20 cellular contexts compared by ENCODE assay signal in genomic region chr2:65913914-65914786, GRCh38.
DNase-seq lines count a peak whose midpoint lies in the region; ATAC-seq and TF ChIP-seq lines count a peak whose summit lies in the region.
"Had no signal": no experiment of that assay in that cellular context is flagged by ENCODE, and none has a peak within 500 bp of the region (broad histone marks: within the 10 kb centered on the region; RNA-seq: fewer than 3 reads in every experiment).

No MANE protein-coding gene starts in this region.

- TF ChIP-seq CTCF in A673 (conservative IDR thresholded peaks at IDR 0.05; ENCODE audit: low read depth, low read length) (no peak), prostate gland (IDR thresholded peaks at IDR 0.05) (no peak)

- POLR2A ChIA-PET in A673 (lab: Charles Lee; ENCODE audit: low non-redundant PET): interaction anchor here (0.6 kb wide), 1 partner anchor 962 kb away, joined by 3 read pairs; no protein-coding TSS in a partner anchor

- intact Hi-C loops in A673 (cut with micrococcal nuclease; ENCODE audit: unreplicated experiment) (no loop called here), prostate gland (cut with DNase I) (no loop called here)

- peaks cover 25% of the 10 kb centered on the region for H3K4me1 ChIP-seq in A673 (ENCODE audit: insufficient read depth, low read length, poor library complexity, severe bottlenecking)
- H3K4me1 ChIP-seq in esophagus (ENCODE audit: control insufficient read depth in 2 of 2, insufficient read depth in 2 of 2, low read length in 1 of 2): no peaks in the 10 kb centered on the region
- H3K4me1 ChIP-seq in prostate gland (replicated peaks): no peaks in the 10 kb centered on the region
- H3K4me1 ChIP-seq: A549 had no signal

- CTCF ChIA-PET in A673 (lab: Charles Lee): interaction anchor here (1.0 kb wide), 1 partner anchor 190 kb away, joined by 3 read pairs; no protein-coding TSS in a partner anchor

- TF ChIP-seq POLR2A in prostate gland (IDR thresholded peaks at IDR 0.05): no peak

- H3K9me3 ChIP-seq in A673 (ENCODE audit: low read depth, low read length, poor library complexity, severe bottlenecking): no peaks in the 10 kb centered on the region
- no peaks in the 10 kb centered on the region for H3K9me3 ChIP-seq in esophagus (ENCODE audit: control insufficient read depth in 2 of 2, insufficient read depth in 1 of 2, low read depth in 1 of 2, low read length in 1 of 2)
- H3K9me3 ChIP-seq in prostate gland: no peaks in the 10 kb centered on the region
- H3K9me3 ChIP-seq: A549; BLaER1 treated with 17β-estradiol and CSF1 and Interleukin-3, amounts not matched to agents 10 nM and 100 nM had no signal

- DNase-seq in A673 (ENCODE audit: low spot score) (peak; percentile 15), H7 (peak; percentile 19), NCI-H82 treated with DMSO at 0.1 percent for 48 hours (lab: John Stamatoyannopoulos, UW; ENCODE audit: unreplicated experiment) (peak; percentile 68), NCI-H2227 (lab: John Stamatoyannopoulos, UW; ENCODE audit: unreplicated experiment) (no peak), AG08396 (ENCODE audit: low spot score) (no peak), prostate gland (ENCODE audit: low spot score) (no peak)
- DNase-seq: CD8-positive, alpha-beta T cell; DMS79; KG1; NCI-H1930; NCI-H2171; NCI-H446; PC-3; RPMI8226; SIG-M5 had no signal

- 52 to 62% methylated on average over 14 of the region's 14 CpGs for WGBS in esophagus, 2 donors
- WGBS in prostate gland: 73% methylated on average over 14 of the region's 14 CpGs

- H3K27ac ChIP-seq in A673 (ENCODE audit: low read depth, low read length, poor library complexity, severe bottlenecking) (peak overlapping the region; percentile 39), esophagus (ENCODE audit: low read depth in 2 of 2, low read length in 1 of 2) (peak overlapping the region; percentile 67 to 83), prostate gland (no peak overlapping the region)
- H3K27ac ChIP-seq: A549; BLaER1 treated with 17β-estradiol and CSF1 and Interleukin-3, amounts not matched to agents 10 nM and 100 nM had no signal

- H3K27me3 ChIP-seq in A673 (replicated peaks; ENCODE audit: insufficient read depth, low read depth, low read length, poor library complexity) (no peaks in the 10 kb centered on the region), H7 (ENCODE audit: control insufficient read depth, insufficient read depth, low read length) (no peaks in the 10 kb centered on the region), esophagus (ENCODE audit: control insufficient read depth in 1 of 2, insufficient read depth in 2 of 2, low read length in 2 of 2) (no peaks in the 10 kb centered on the region), prostate gland (replicated peaks; ENCODE audit: insufficient read depth) (no peaks in the 10 kb centered on the region)
- H3K27me3 ChIP-seq: BLaER1 treated with 17β-estradiol and CSF1 and Interleukin-3, amounts not matched to agents 10 nM and 100 nM had no signal

- BruUV-seq in A673 (replicated peaks; lab: Mats Ljungman, UMichigan): no TSS peak

- no peak overlapping the region for H3K4me3 ChIP-seq in A673 (ENCODE audit: low read depth, low read length, poor library complexity, severe bottlenecking)
- H3K4me3 ChIP-seq in H7 (ENCODE audit: insufficient read depth, low read depth, low read length): no peak overlapping the region
- H3K4me3 ChIP-seq in esophagus (ENCODE audit: low read depth in 1 of 2, low read length in 2 of 2): peak overlapping the region in 1 of 2 donors; percentile 11
- no peak overlapping the region for H3K4me3 ChIP-seq in prostate gland
- H3K4me3 ChIP-seq: A549; BLaER1 treated with 17β-estradiol and CSF1 and Interleukin-3, amounts not matched to agents 10 nM and 100 nM had no signal

- ATAC-seq in activated CD4-positive, CD25-positive, alpha-beta regulatory T cell treated with anti-CD3 and anti-CD28 coated beads, Interleukin-2, amount 50 U/mL, for 24 hours: no peak
- ATAC-seq: A549; CD8-positive, alpha-beta T cell; HCT116; PC-3 had no signal

- no peaks in the 10 kb centered on the region for H3K36me3 ChIP-seq in A673 (ENCODE audit: insufficient read depth, low read length, poor library complexity, severe bottlenecking)
- H3K36me3 ChIP-seq in H7 (replicated peaks; ENCODE audit: control insufficient read depth, insufficient read depth, low read length): no peaks in the 10 kb centered on the region
- H3K36me3 ChIP-seq in esophagus (ENCODE audit: control insufficient read depth in 2 of 2, insufficient read depth in 2 of 2, low read length in 1 of 2): no peaks in the 10 kb centered on the region
- H3K36me3 ChIP-seq in prostate gland: no peaks in the 10 kb centered on the region
- H3K36me3 ChIP-seq: BLaER1 treated with 17β-estradiol and CSF1 and Interleukin-3, amounts not matched to agents 10 nM and 100 nM had no signal

Comparison
In these comparisons a context has a peak if more than half of its experiments do, and no peak if none do; other contexts are left out.
1. DNase-seq: peak in A673 (single experiment), H7 (single experiment) and NCI-H82 treated with DMSO at 0.1 percent for 48 hours (single experiment); none in NCI-H2227 (single experiment), AG08396 (single experiment) and prostate gland (single experiment).
2. H3K27ac ChIP-seq: peak in A673 (single experiment) and esophagus (2 of 2); none in prostate gland (0 of 2).